In genomic region chr12:75065482-75065881, GRCh38 we compare ENCODE assay signal across 35 cellular contexts.
DNase-seq lines count a peak whose midpoint lies in the region; ATAC-seq, FAIRE-seq and TF ChIP-seq lines count a peak whose summit lies in the region.
"Had no signal": no experiment of that assay in that cellular context is flagged by ENCODE, and none has a peak within 500 bp of the region (broad histone marks: within the 10 kb centered on the region; RNA-seq: fewer than 3 reads in every experiment).

No MANE protein-coding gene starts in this region.

- intact Hi-C loops in posterior vena cava (cut with DNase I) = no loop called here

- H3K36me3 ChIP-seq in astrocyte (ENCODE audit: insufficient read depth, low read length) = no peaks in the 10 kb centered on the region
- H3K36me3 ChIP-seq: BE2C; BLaER1; BLaER1 treated with 17β-estradiol and CSF1 and Interleukin-3, amounts not matched to agents 10 nM and 100 nM had no signal

- TF ChIP-seq CTCF in D721Med (IDR thresholded peaks at IDR 0.05; ENCODE audit: insufficient read depth, missing control alignments) (no peak), astrocyte (IDR thresholded peaks at IDR 0.05; ENCODE audit: insufficient read depth, low read depth, low read length) (no peak)

- no peaks in the 10 kb centered on the region for H3K27me3 ChIP-seq in astrocyte (ENCODE audit: insufficient read depth, low read length)
- H3K27me3 ChIP-seq: BE2C; BLaER1; BLaER1 treated with 17β-estradiol and CSF1 and Interleukin-3, amounts not matched to agents 10 nM and 100 nM had no signal

- H3K4me2 ChIP-seq in astrocyte (ENCODE audit: low read length) = no peak overlapping the region
- H3K4me2 ChIP-seq: A549; BLaER1; BLaER1 treated with 17β-estradiol and CSF1 and Interleukin-3, amounts not matched to agents 10 nM and 100 nM had no signal

- no peak overlapping the region for H2AFZ ChIP-seq in astrocyte (ENCODE audit: low read depth, low read length)

- no peaks in the 10 kb centered on the region for H3K79me2 ChIP-seq in astrocyte (ENCODE audit: insufficient read depth, low read length)

- FAIRE-seq in D721Med (lab: Jason Lieb, UNC) (peak; percentile 78), G401.6 (lab: Jason Lieb, UNC) (peak; percentile 8), astrocyte (lab: Jason Lieb, UNC) (peak; percentile 49)
- FAIRE-seq: A549 had no signal

- no peak for DNase-seq in D721Med (ENCODE audit: insufficient read length, low spot score)
- DNase-seq in astrocyte (ENCODE audit: low read depth) = no peak
- DNase-seq in erythroblast (lab: John Stamatoyannopoulos, UW) = no peak
- no peak for DNase-seq in activated T-cell treated with anti-CD3 and anti-CD28 coated beads for 4 hours
- DNase-seq in posterior vena cava (ENCODE audit: low spot score) = no peak
- DNase-seq: 8988T; ACHN; AML-193; BE2C; C1 segment of cervical spinal cord; Caco-2; Calu3; CD4-positive, alpha-beta memory T cell; CD4-positive, alpha-beta T cell; CD4-positive, CD25-positive, alpha-beta regulatory T cell; CD8-positive, alpha-beta memory T cell; CD8-positive, alpha-beta T cell; COR-L47; DMS 273 treated with DMSO at 0.1 percent for 48 hours; DMS153; DMS53; DMS79; DMS79 treated with DMSO at 0.1 percent for 48 hours; DND-41; EL had no signal

- H3K9me3 Mint-ChIP-seq in astrocyte (ENCODE audit: unreplicated experiment) = no peaks in the 10 kb centered on the region
- H3K9me3 Mint-ChIP-seq: CD4-positive, alpha-beta memory T cell; CD8-positive, alpha-beta T cell had no signal

- H3K36me3 Mint-ChIP-seq in astrocyte (ENCODE audit: low read depth, unreplicated experiment) = no peaks in the 10 kb centered on the region
- H3K36me3 Mint-ChIP-seq: CD14-positive monocyte; CD4-positive, alpha-beta memory T cell; CD4-positive, CD25-positive, alpha-beta regulatory T cell; CD8-positive, alpha-beta memory T cell; CD8-positive, alpha-beta T cell had no signal

- no peak overlapping the region for H3K27ac Mint-ChIP-seq in astrocyte (ENCODE audit: unreplicated experiment)
- H3K27ac Mint-ChIP-seq: B cell; CD14-positive monocyte; CD4-positive, alpha-beta memory T cell; CD4-positive, alpha-beta T cell; CD4-positive, CD25-positive, alpha-beta regulatory T cell; CD8-positive, alpha-beta memory T cell; CD8-positive, alpha-beta T cell had no signal

- H3K4me3 Mint-ChIP-seq in astrocyte (ENCODE audit: unreplicated experiment) = no peak overlapping the region
- H3K4me3 Mint-ChIP-seq: B cell; CD14-positive monocyte; CD4-positive, alpha-beta memory T cell; CD4-positive, alpha-beta T cell; CD4-positive, CD25-positive, alpha-beta regulatory T cell; CD8-positive, alpha-beta memory T cell; CD8-positive, alpha-beta T cell had no signal

- H3K27ac ChIP-seq in astrocyte (ENCODE audit: low read depth, low read length) = no peak overlapping the region
- H3K27ac ChIP-seq: 22Rv1; A549; BLaER1; BLaER1 treated with 17β-estradiol and CSF1 and Interleukin-3, amounts not matched to agents 10 nM and 100 nM; C4-2B had no signal

- no peak overlapping the region for H3K9ac ChIP-seq in astrocyte (ENCODE audit: low read length)
- H3K9ac ChIP-seq: BLaER1; BLaER1 treated with 17β-estradiol and CSF1 and Interleukin-3, amounts not matched to agents 10 nM and 100 nM had no signal

- no peaks in the 10 kb centered on the region for H3K9me3 ChIP-seq in astrocyte (ENCODE audit: insufficient read depth, low read depth, low read length)
- H3K9me3 ChIP-seq: A549; BE2C; BLaER1; BLaER1 treated with 17β-estradiol and CSF1 and Interleukin-3, amounts not matched to agents 10 nM and 100 nM; Caco-2 had no signal

- H4K20me1 ChIP-seq in astrocyte (ENCODE audit: insufficient read depth, low read length) = no peaks in the 10 kb centered on the region
- H4K20me1 ChIP-seq: BLaER1; BLaER1 treated with 17β-estradiol and CSF1 and Interleukin-3, amounts not matched to agents 10 nM and 100 nM had no signal

- no peaks in the 10 kb centered on the region for H3K4me1 Mint-ChIP-seq in astrocyte (ENCODE audit: low read depth, unreplicated experiment)
- H3K4me1 Mint-ChIP-seq: B cell; CD14-positive monocyte; CD4-positive, alpha-beta memory T cell; CD4-positive, CD25-positive, alpha-beta regulatory T cell; CD8-positive, alpha-beta memory T cell had no signal

- TF ChIP-seq POLR2A in erythroblast (IDR thresholded peaks at IDR 0.05; ENCODE audit: low read length) = no peak

- no peaks in the 10 kb centered on the region for H3K27me3 Mint-ChIP-seq in astrocyte (ENCODE audit: low read depth, unreplicated experiment)
- H3K27me3 Mint-ChIP-seq: B cell; CD4-positive, alpha-beta memory T cell; CD4-positive, CD25-positive, alpha-beta regulatory T cell; CD8-positive, alpha-beta memory T cell had no signal

- no peak overlapping the region for H3K4me3 ChIP-seq in astrocyte (ENCODE audit: insufficient read depth, low read depth, low read length)
- H3K4me3 ChIP-seq: A549; BLaER1; BLaER1 treated with 17β-estradiol and CSF1 and Interleukin-3, amounts not matched to agents 10 nM and 100 nM had no signal

- ATAC-seq in esophagus mucosa (peak; percentile 95), HG03460 (IDR thresholded peaks at IDR 0.05; ENCODE audit: unreplicated experiment) (no peak)
- ATAC-seq: A549; CD8-positive, alpha-beta T cell had no signal

- no peaks in the 10 kb centered on the region for H3K4me1 ChIP-seq in astrocyte (ENCODE audit: insufficient read depth, low read length)
- H3K4me1 ChIP-seq: A549; BE2C; BLaER1; BLaER1 treated with 17β-estradiol and CSF1 and Interleukin-3, amounts not matched to agents 10 nM and 100 nM; Caco-2 had no signal
